ENCODE assay signal across 8 cellular contexts in genomic region chr3:27633224-27633545, GRCh38.
A peak's percentile ranks its signal among the peaks of the same experiment; 100 is the strongest.
DNase-seq lines count a peak whose midpoint lies in the region; ATAC-seq and TF ChIP-seq lines count a peak whose summit lies in the region.

No MANE protein-coding gene starts in this region.

- in situ Hi-C loops in G401 (cut with HindIII; ENCODE audit: low sequenced_read_pairs), result no loop called here

- H3K9ac ChIP-seq in Loucy (ENCODE audit: low read depth, low read length, poor library complexity, severe bottlenecking), result peak overlapping the region; percentile 83
- peak overlapping the region; percentile 85 for H3K9ac ChIP-seq in adipocyte (ENCODE audit: low read length)

- H3K27me3 ChIP-seq in Loucy (ENCODE audit: insufficient read depth, low read length, poor library complexity, severe bottlenecking) (no peaks in the 10 kb centered on the region), adipocyte (replicated peaks; ENCODE audit: control insufficient read depth, insufficient read depth, low read length) (no peaks in the 10 kb centered on the region)

- TF ChIP-seq CTCF in Loucy (conservative IDR thresholded peaks at IDR 0.05; ENCODE audit: low read length), result no peak

- H3F3A ChIP-seq in Loucy (ENCODE audit: low read depth), result peaks cover 4% of the 10 kb centered on the region; the same call in 1 of the 2 replicates

- ATAC-seq in GM21786 (IDR thresholded peaks at IDR 0.05; ENCODE audit: unreplicated experiment), result peak; percentile 38
- ATAC-seq in stimulated activated naive CD8-positive, alpha-beta T cell treated with anti-CD3 and anti-CD28 coated beads, Interleukin-15, Interleukin-2, amounts not matched to agents 100 U/mL and 50 U/mL, for 24 hours, result peak; percentile 31

- no peaks in the 10 kb centered on the region for H3K9me2 ChIP-seq in Loucy (replicated peaks; ENCODE audit: low read depth, low read length)

- H3K36me3 ChIP-seq in Loucy (ENCODE audit: insufficient read depth, low read length), result no peaks in the 10 kb centered on the region
- no peaks in the 10 kb centered on the region for H3K36me3 ChIP-seq in adipocyte (ENCODE audit: control insufficient read depth, insufficient read depth, low read length, severe bottlenecking)

- H3K4me2 ChIP-seq in Loucy (ENCODE audit: low read depth, low read length, poor library complexity, severe bottlenecking), result peak overlapping the region; percentile 77

- H3K4me3 ChIP-seq in GM08714 (ENCODE audit: low read length) (peak overlapping the region; percentile 52; the same call in 1 of the 2 replicates), Loucy (ENCODE audit: low read length, poor library complexity, severe bottlenecking) (peak overlapping the region; percentile 80), adipocyte (ENCODE audit: low read length) (peak overlapping the region; percentile 81)

- no peaks in the 10 kb centered on the region for H4K20me1 ChIP-seq in Loucy (ENCODE audit: insufficient read depth, low read length, poor library complexity, severe bottlenecking)

- H3K79me2 ChIP-seq in Loucy (ENCODE audit: insufficient read depth, low read length), result no peaks in the 10 kb centered on the region

- H3K9me3 ChIP-seq in Loucy (ENCODE audit: insufficient read depth, low read depth, low read length), result no peaks in the 10 kb centered on the region
- no peaks in the 10 kb centered on the region for H3K9me3 ChIP-seq in adipocyte (ENCODE audit: control insufficient read depth, low read length)

- peak overlapping the region; percentile 99 for H2AFZ ChIP-seq in Loucy (ENCODE audit: low read length)

- DNase-seq in adipocyte (ENCODE audit: low read depth) (peak; percentile 56), inferior parietal cortex (ENCODE audit: extremely low spot score) (peak; percentile 21), G401 (ENCODE audit: low spot score) (no peak), HuH-7 (ENCODE audit: low spot score) (no peak)
- DNase-seq in stimulated activated naive CD8-positive, alpha-beta T cell treated with anti-CD3 and anti-CD28 coated beads, Interleukin-15, Interleukin-2, amounts not matched to agents 100 U/mL and 50 U/mL, for 24 hours, result no peak

- peaks cover 23% of the 10 kb centered on the region for H3K4me1 ChIP-seq in Loucy (ENCODE audit: insufficient read depth, low read length, poor library complexity, severe bottlenecking)
- H3K4me1 ChIP-seq in adipocyte (ENCODE audit: control insufficient read depth, insufficient read depth, low read length), result peaks cover 7% of the 10 kb centered on the region

Comparison
In these comparisons a context has a peak if more than half of its experiments do, and no peak if none do; other contexts are left out.
1. DNase-seq: peak in adipocyte (single experiment) and inferior parietal cortex (single experiment); none in stimulated activated naive CD8-positive, alpha-beta T cell treated with anti-CD3 and anti-CD28 coated beads, Interleukin-15, Interleukin-2, amounts not matched to agents 100 U/mL and 50 U/mL, for 24 hours (single experiment), G401 (single experiment) and HuH-7 (single experiment).
2. Peak in every context shown above with its lines, with median percentiles within 50 percentile points of each other: H3K4me3 ChIP-seq.